9 cellular contexts compared by ENCODE assay signal in the genomic region with DNA sequence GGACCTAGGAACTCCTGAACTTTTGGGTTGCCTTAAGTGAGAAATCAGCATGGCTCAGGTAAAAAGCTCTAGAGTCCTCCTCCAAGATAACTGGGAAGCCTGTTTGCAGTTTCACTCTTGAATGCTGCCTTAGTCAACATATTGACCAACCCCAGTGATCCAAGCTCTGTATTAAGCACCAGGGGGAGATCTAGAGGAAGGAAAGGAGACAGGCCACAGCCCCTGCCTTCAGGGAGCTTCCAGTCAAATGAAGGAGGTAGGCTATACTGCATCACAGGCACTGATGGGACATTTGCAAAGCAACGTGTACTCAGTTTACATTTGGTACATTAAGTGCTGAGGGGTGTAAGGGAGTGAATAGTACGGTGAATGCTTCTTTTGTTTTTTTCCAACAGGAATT. TPM values are rescaled to one million over a fixed set of nuclear protein-coding genes. Genes with fewer than 3 reads are reported as not detected.
DNase-seq lines count a peak whose midpoint lies in the region; ATAC-seq, FAIRE-seq and TF ChIP-seq lines count a peak whose summit lies in the region.
"Had no signal": no experiment of that assay in that cellular context is flagged by ENCODE, and none has a peak within 500 bp of the region (broad histone marks: within the 10 kb centered on the region; RNA-seq: fewer than 3 reads in every experiment).

No MANE protein-coding gene starts in this region.

- no peaks in the 10 kb centered on the region for H3K27me3 ChIP-seq in HL-60 (ENCODE audit: insufficient read depth, poor library complexity, severe bottlenecking)
- H3K27me3 ChIP-seq in pancreas = no peaks in the 10 kb centered on the region

- H3K9me3 Mint-ChIP-seq in mesothelial cell of epicardium = no peaks in the 10 kb centered on the region

- in situ Hi-C loops in astrocyte of the spinal cord (cut with HindIII; ENCODE audit: low sequenced_read_pairs) = no loop called here

- peaks cover 2 to 29% (median 15%) of the 10 kb centered on the region in 3 donors for H3K36me3 ChIP-seq in pancreas

- H3K27ac ChIP-seq in 22Rv1 (peak overlapping the region; percentile 98), HL-60 (replicated peaks) (no peak overlapping the region), pancreas (no peak overlapping the region)

- peak overlapping the region; percentile 82 for H3K4me3 Mint-ChIP-seq in mesothelial cell of epicardium

- FAIRE-seq in pancreas (lab: Jason Lieb, UNC) = no peak

- peak overlapping the region; percentile 88 for H3K27ac Mint-ChIP-seq in mesothelial cell of epicardium

- peaks cover 14 to 24% (median 23%) of the 10 kb centered on the region in 3 donors for H3K4me1 ChIP-seq in pancreas

- peak overlapping the region; percentile 82; the same call in 1 of the 2 replicates for H3K4me3 ChIP-seq in HL-60 (replicated peaks; ENCODE audit: insufficient read depth, low read length)
- peak overlapping the region; percentile 72 for H3K4me3 ChIP-seq in astrocyte of the spinal cord (ENCODE audit: low read depth, low read length)
- H3K4me3 ChIP-seq in pancreas = peak overlapping the region in 2 of 4 donors; percentile 66 to 75

- TF ChIP-seq CTCF in 22Rv1 (IDR thresholded peaks at IDR 0.05) (no peak), HL-60 (IDR thresholded peaks at IDR 0.05; ENCODE audit: insufficient read depth, low read length) (no peak), astrocyte of the spinal cord (IDR thresholded peaks at IDR 0.05; ENCODE audit: low read depth, low read length) (no peak), mesothelial cell of epicardium (IDR thresholded peaks at IDR 0.05; ENCODE audit: unreplicated experiment) (no peak), pancreas (IDR thresholded peaks at IDR 0.05) (no peak)

- H3K36me3 Mint-ChIP-seq in mesothelial cell of epicardium = peaks cover 32% of the 10 kb centered on the region

- peaks cover 57% of the 10 kb centered on the region for H3K4me1 Mint-ChIP-seq in mesothelial cell of epicardium

- 54 to 58% methylated on average over 2 of the region's 2 CpGs for WGBS in pancreas, 2 donors

- no peaks in the 10 kb centered on the region for H3K27me3 Mint-ChIP-seq in mesothelial cell of epicardium (ENCODE audit: low read depth)

- no peak for DNase-seq in HL-60 (ENCODE audit: low read depth in 1 of 2, low spot score in 1 of 2)
- DNase-seq in astrocyte of the spinal cord (ENCODE audit: low read depth, low spot score) = no peak
- no peak for DNase-seq in mesothelial cell of epicardium (ENCODE audit: low spot score in 2 of 2, unreplicated experiment in 2 of 2)
- no peak for DNase-seq in NCI-H774 (lab: John Stamatoyannopoulos, UW)
- no peak for DNase-seq in SW 1271 (lab: John Stamatoyannopoulos, UW)
- no peak for DNase-seq in pancreas

- intact Hi-C loops in pancreas (cut with DNase I) = no loop called here

- H3K9me3 ChIP-seq in pancreas = no peaks in the 10 kb centered on the region

- ATAC-seq in pancreas (no peak), HG02973 (IDR thresholded peaks at IDR 0.05; ENCODE audit: unreplicated experiment) (no peak)
- ATAC-seq: activated CD4-positive, CD25-positive, alpha-beta regulatory T cell treated with anti-CD3 and anti-CD28 coated beads, Interleukin-2, amount 50 U/mL, for 24 hours had no signal

RNA-seq across cellular contexts. Expression of a gene that starts 1.2 kb away (rescaled TPM):
- 120 to 129 TPM (median 125 TPM) in 3 replicates for total RNA-seq in mesothelial cell of epicardium
- 10 to 100 TPM; 10.1 to 28.4 (median 16.1) TPM for total RNA-seq in pancreas
- 10 to 100 TPM; 78.5 to 83.2 TPM for polyA plus RNA-seq in pancreas

RNA-seq across cellular contexts. Expression of a gene that starts 1.4 kb away (rescaled TPM):
- total RNA-seq in mesothelial cell of epicardium = 96.5 to 105 TPM (median 97.5 TPM) in 3 replicates
- 10 to 100 TPM; 13.3 to 33.1 (median 19.8) TPM for total RNA-seq in pancreas
- 1 to 10 TPM; 5.2 to 7.6 TPM for polyA plus RNA-seq in pancreas

RNA-seq across cellular contexts. Expression of a gene that starts 25.1 kb away (rescaled TPM):
- total RNA-seq in mesothelial cell of epicardium (3.2 to 4.9 TPM (median 4.6 TPM) in 3 replicates), pancreas (1 to 10 TPM; 1.1 to 1.7 (median 1.4) TPM)
- polyA plus RNA-seq in pancreas = 1 to 10 TPM; 1.6 to 1.8 TPM

RNA-seq across cellular contexts. Expression of a gene that starts 50.1 kb away (rescaled TPM):
- 66.6 to 72.2 TPM (median 71.6 TPM) in 3 replicates for total RNA-seq in mesothelial cell of epicardium
- total RNA-seq in pancreas = 10 to 100 TPM in 2 of 6 donors, 1 to 10 TPM in 4; 4.4 to 18.7 (median 7.4) TPM
- 10 to 100 TPM; 10.3 to 11.7 TPM for polyA plus RNA-seq in pancreas
